ENCODE assay signal across 12 cellular contexts in genomic region chr19:15315101-15315500, GRCh38. TPM values are rescaled to one million over a fixed set of nuclear protein-coding genes. Genes with fewer than 3 reads are reported as not detected.
DNase-seq lines count a peak whose midpoint lies in the region; ATAC-seq and TF ChIP-seq lines count a peak whose summit lies in the region.
"Had no signal": no experiment of that assay in that cellular context is flagged by ENCODE, and none has a peak within 500 bp of the region (broad histone marks: within the 10 kb centered on the region; RNA-seq: fewer than 3 reads in every experiment).

No MANE protein-coding gene starts in this region.

- H2AFZ ChIP-seq in PC-9 = no peak overlapping the region

- H4K20me1 ChIP-seq in PC-9 (ENCODE audit: insufficient read depth) = peaks cover 100% of the 10 kb centered on the region

- H3K4me1 Mint-ChIP-seq in MCF 10A (ENCODE audit: insufficient read depth, unreplicated experiment) = peaks cover 40% of the 10 kb centered on the region
- peaks cover 98% of the 10 kb centered on the region for H3K4me1 Mint-ChIP-seq in stimulated activated naive CD8-positive, alpha-beta T cell treated with anti-CD3 and anti-CD28 coated beads, Interleukin-15, amount 100 ng/mL, for 72 hours

- H3K9me3 Mint-ChIP-seq in MCF 10A (ENCODE audit: unreplicated experiment) = no peaks in the 10 kb centered on the region
- H3K9me3 Mint-ChIP-seq in stimulated activated naive CD8-positive, alpha-beta T cell treated with anti-CD3 and anti-CD28 coated beads, Interleukin-15, amount 100 ng/mL, for 72 hours = no peaks in the 10 kb centered on the region
- H3K9me3 Mint-ChIP-seq: stimulated activated memory B cell treated with anti-CD40 and anti-IgM and Interleukin-4, amounts not matched to agents 10 μg/mL and 1 μg/mL and 100 μg/mL, for 72 hours had no signal

- CTCF ChIA-PET in MCF 10A (lab: Yijun Ruan, JAX) = interaction anchor here (0.6 kb wide), 1 partner anchor 224 kb away, joined by 4 read pairs; no protein-coding TSS in a partner anchor
- CTCF ChIA-PET in PC-9 (lab: Charles Lee) = no interaction called here

- H3K27ac ChIP-seq in breast epithelium (no peak overlapping the region), PC-9 (peak overlapping the region; percentile 42), esophagus (ENCODE audit: low read depth in 2 of 2, low read length in 1 of 2) (peak overlapping the region; percentile 23 to 42)
- H3K27ac ChIP-seq: SJCRH30 had no signal

- no peaks in the 10 kb centered on the region for H3K9me3 ChIP-seq in breast epithelium
- no peaks in the 10 kb centered on the region for H3K9me3 ChIP-seq in PC-9 (ENCODE audit: insufficient read depth, low read depth)
- H3K9me3 ChIP-seq in esophagus (ENCODE audit: control insufficient read depth in 2 of 2, insufficient read depth in 1 of 2, low read depth in 1 of 2, low read length in 1 of 2) = no peaks in the 10 kb centered on the region
- H3K9me3 ChIP-seq: SJCRH30 had no signal

- H3K27me3 ChIP-seq in breast epithelium = no peaks in the 10 kb centered on the region
- no peaks in the 10 kb centered on the region for H3K27me3 ChIP-seq in PC-9 (ENCODE audit: insufficient read depth, low read depth)
- no peaks in the 10 kb centered on the region for H3K27me3 ChIP-seq in esophagus (ENCODE audit: control insufficient read depth in 1 of 2, insufficient read depth in 2 of 2, low read length in 2 of 2)
- H3K27me3 ChIP-seq: SJCRH30 had no signal

- DNase-seq in MCF 10A (ENCODE audit: unreplicated experiment) (peak; percentile 82), breast epithelium (ENCODE audit: low spot score in 2 of 2) (no peak), PC-9 (peak in 1 of 2 experiments; percentile 81)
- DNase-seq in stimulated activated naive CD8-positive, alpha-beta T cell treated with anti-CD3 and anti-CD28 coated beads, Interleukin-15, amount 100 ng/mL, for 72 hours = no peak
- DNase-seq in activated CD4-positive, alpha-beta T cell treated with anti-CD3 and anti-CD28 coated beads for 48 hours = no peak
- DNase-seq: midbrain, NCI-H774, SJCRH30 had no signal

- no peaks in the 10 kb centered on the region for H3K9me2 ChIP-seq in PC-9 (ENCODE audit: insufficient read depth)

- H3K36me3 ChIP-seq in breast epithelium (no peaks in the 10 kb centered on the region), PC-9 (ENCODE audit: low read depth) (0 out of 2 replicates have a peak, but pooled peaks cover 9% of the 10 kb centered on the region), esophagus (ENCODE audit: control insufficient read depth in 2 of 2, insufficient read depth in 2 of 2, low read length in 1 of 2) (no peaks in the 10 kb centered on the region)

- peaks cover 100% of the 10 kb centered on the region for H3K79me2 ChIP-seq in PC-9 (ENCODE audit: low read depth)

- ATAC-seq in stimulated activated naive CD8-positive, alpha-beta T cell treated with anti-CD3 and anti-CD28 coated beads, Interleukin-15, amount 100 ng/mL, for 72 hours = no peak
- ATAC-seq in GM21723 (IDR thresholded peaks at IDR 0.05; ENCODE audit: unreplicated experiment) (no peak), GM21619 (IDR thresholded peaks at IDR 0.05; ENCODE audit: unreplicated experiment) (no peak)
- ATAC-seq: stimulated activated memory B cell treated with anti-CD40 and anti-IgM and Interleukin-4, amounts not matched to agents 10 μg/mL and 1 μg/mL and 100 μg/mL, for 72 hours had no signal

- peak overlapping the region; percentile 59 for H3K27ac Mint-ChIP-seq in MCF 10A (ENCODE audit: low read depth, unreplicated experiment)
- peak overlapping the region; percentile 9 to 42 for H3K27ac Mint-ChIP-seq in stimulated activated naive CD8-positive, alpha-beta T cell treated with anti-CD3 and anti-CD28 coated beads, Interleukin-15, amount 100 ng/mL, for 72 hours
- H3K27ac Mint-ChIP-seq: stimulated activated memory B cell treated with anti-CD40 and anti-IgM and Interleukin-4, amounts not matched to agents 10 μg/mL and 1 μg/mL and 100 μg/mL, for 72 hours had no signal

- no TSS peak for BruUV-seq in MCF 10A (replicated peaks; lab: Mats Ljungman, UMichigan)
- no TSS peak for BruUV-seq in PC-9 (replicated peaks; lab: Mats Ljungman, UMichigan)

- POLR2A ChIA-PET in MCF 10A (lab: Yijun Ruan, JAX) = interaction anchor here (0.7 to 1.4 kb wide), 3 partner anchors 10 to 61 kb away, joined by 3 read pairs; no protein-coding TSS in a partner anchor
- POLR2A ChIA-PET in PC-9 (lab: Charles Lee; ENCODE audit: unreplicated experiment) = no interaction called here

- no peak overlapping the region for H3K4me3 ChIP-seq in breast epithelium
- no peak overlapping the region for H3K4me3 ChIP-seq in PC-9
- no peak overlapping the region for H3K4me3 ChIP-seq in esophagus (ENCODE audit: low read depth in 1 of 2, low read length in 2 of 2)
- H3K4me3 ChIP-seq: SJCRH30 had no signal

- no peaks in the 10 kb centered on the region for H3K27me3 Mint-ChIP-seq in MCF 10A (ENCODE audit: insufficient read depth, unreplicated experiment)
- H3K27me3 Mint-ChIP-seq in stimulated activated naive CD8-positive, alpha-beta T cell treated with anti-CD3 and anti-CD28 coated beads, Interleukin-15, amount 100 ng/mL, for 72 hours = no peaks in the 10 kb centered on the region
- H3K27me3 Mint-ChIP-seq: stimulated activated memory B cell treated with anti-CD40 and anti-IgM and Interleukin-4, amounts not matched to agents 10 μg/mL and 1 μg/mL and 100 μg/mL, for 72 hours had no signal

- H3F3A ChIP-seq in PC-9 (ENCODE audit: insufficient read depth, low read depth) = peaks cover 52% of the 10 kb centered on the region

- H3K4me3 Mint-ChIP-seq in MCF 10A (ENCODE audit: unreplicated experiment) = peak overlapping the region; percentile 41
- H3K4me3 Mint-ChIP-seq in stimulated activated naive CD8-positive, alpha-beta T cell treated with anti-CD3 and anti-CD28 coated beads, Interleukin-15, amount 100 ng/mL, for 72 hours = no peak overlapping the region
- H3K4me3 Mint-ChIP-seq: stimulated activated memory B cell treated with anti-CD40 and anti-IgM and Interleukin-4, amounts not matched to agents 10 μg/mL and 1 μg/mL and 100 μg/mL, for 72 hours had no signal

- H3K36me3 Mint-ChIP-seq in MCF 10A (ENCODE audit: insufficient read depth, unreplicated experiment) = peaks cover 41% of the 10 kb centered on the region
- H3K36me3 Mint-ChIP-seq: stimulated activated memory B cell treated with anti-CD40 and anti-IgM and Interleukin-4, amounts not matched to agents 10 μg/mL and 1 μg/mL and 100 μg/mL, for 72 hours had no signal

- intact Hi-C loops in MCF 10A (cut with micrococcal nuclease) = no loop called here
- intact Hi-C loops in breast epithelium (cut with DNase I; ENCODE audit: low total_unique reads) = no loop called here
- intact Hi-C loops in PC-9 (cut with micrococcal nuclease; ENCODE audit: unreplicated experiment) = no loop called here

- H3K4me1 ChIP-seq in breast epithelium = peaks cover 6 to 42% of the 10 kb centered on the region in 2 donors
- H3K4me1 ChIP-seq in PC-9 (replicated peaks; ENCODE audit: insufficient read depth) = peaks cover 35% of the 10 kb centered on the region
- peaks cover 17 to 34% of the 10 kb centered on the region in 2 donors for H3K4me1 ChIP-seq in esophagus (ENCODE audit: control insufficient read depth in 2 of 2, insufficient read depth in 2 of 2, low read length in 1 of 2)

- no peak for TF ChIP-seq POLR2A in breast epithelium (IDR thresholded peaks at IDR 0.05)

- WGBS in esophagus, 2 donors = 47 to 54% methylated on average over 6 of the region's 6 CpGs

- H3K4me2 ChIP-seq in PC-9 = peak overlapping the region; percentile 35; the same call in 1 of the 2 replicates

- TF ChIP-seq CTCF in MCF 10A (IDR thresholded peaks at IDR 0.05; ENCODE audit: unreplicated experiment) (no peak), breast epithelium (IDR thresholded peaks at IDR 0.05) (no peak), PC-9 (conservative IDR thresholded peaks at IDR 0.05) (no peak)

RNA-seq across cellular contexts. Expression of gene BRD4, which starts 17.2 kb away (rescaled TPM):
- total RNA-seq in MCF 10A (2022) = 167 and 189 TPM in 2 replicates
- 10 to 100 TPM; 25.6 to 37.5 (median 33.8) TPM for total RNA-seq in breast epithelium
- total RNA-seq in PC-9 (2021) = 109 and 138 TPM in 2 replicates
- 10 to 100 TPM; 13.9 to 27.4 TPM for polyA plus RNA-seq in esophagus

Comparison
In these comparisons a context has a peak if more than half of its experiments do, and no peak if none do; other contexts are left out.
1. H3K27ac ChIP-seq: peak in PC-9 (single experiment) and esophagus (2 of 2); none in breast epithelium (0 of 2).